In genomic region chr7:21028990-21029337, GRCh38 we compare ENCODE assay signal across 14 cellular contexts.
A peak's percentile ranks its signal among the peaks of the same experiment; 100 is the strongest.
DNase-seq lines count a peak whose midpoint lies in the region; ATAC-seq, FAIRE-seq and TF ChIP-seq lines count a peak whose summit lies in the region.
"Had no signal": no experiment of that assay in that cellular context is flagged by ENCODE, and none has a peak within 500 bp of the region (broad histone marks: within the 10 kb centered on the region; RNA-seq: fewer than 3 reads in every experiment).

No MANE protein-coding gene starts in this region.

- peak; percentile 26 for DNase-seq in NCI-H146 (lab: John Stamatoyannopoulos, UW)
- no peak for DNase-seq in NCI-H146 treated with DMSO at 0.1 percent for 48 hours (lab: John Stamatoyannopoulos, UW; ENCODE audit: unreplicated experiment)
- peak; percentile 69 for DNase-seq in NCI-H748 (lab: John Stamatoyannopoulos, UW; ENCODE audit: unreplicated experiment)
- DNase-seq in endodermal cell, result no peak
- no peak for DNase-seq in osteoblast (ENCODE audit: insufficient read length, low spot score, missing footprints)
- no peak for DNase-seq in RCC 7860 (ENCODE audit: low spot score)
- DNase-seq in activated naive CD4-positive, alpha-beta T cell treated with anti-CD3 and anti-CD28 coated beads for 36 hours, result no peak
- DNase-seq: 8988T, IMR-90, Kasumi-1, NCI-H774 had no signal

- no peaks in the 10 kb centered on the region for H3K9me3 Mint-ChIP-seq in endodermal cell
- H3K9me3 Mint-ChIP-seq in activated naive CD4-positive, alpha-beta T cell treated with anti-CD3 and anti-CD28 coated beads for 36 hours, result no peaks in the 10 kb centered on the region

- no peak overlapping the region for H3K27ac Mint-ChIP-seq in endodermal cell
- no peak overlapping the region for H3K27ac Mint-ChIP-seq in activated naive CD4-positive, alpha-beta T cell treated with anti-CD3 and anti-CD28 coated beads for 36 hours

- H4K20me1 ChIP-seq in osteoblast (ENCODE audit: insufficient read depth, low read length), result no peaks in the 10 kb centered on the region

- H3K4me3 Mint-ChIP-seq in endodermal cell, result no peak overlapping the region
- no peak overlapping the region for H3K4me3 Mint-ChIP-seq in activated naive CD4-positive, alpha-beta T cell treated with anti-CD3 and anti-CD28 coated beads for 36 hours

- intact Hi-C loops in activated naive CD4-positive, alpha-beta T cell treated with anti-CD3 and anti-CD28 coated beads for 36 hours (cut with micrococcal nuclease), result no loop called here

- H3K27me3 Mint-ChIP-seq in endodermal cell (ENCODE audit: insufficient read depth), result peaks cover 5% of the 10 kb centered on the region
- H3K27me3 Mint-ChIP-seq in activated naive CD4-positive, alpha-beta T cell treated with anti-CD3 and anti-CD28 coated beads for 36 hours (ENCODE audit: low read depth), result no peaks in the 10 kb centered on the region

- peaks cover 24% of the 10 kb centered on the region for H3K4me1 Mint-ChIP-seq in endodermal cell
- no peaks in the 10 kb centered on the region for H3K4me1 Mint-ChIP-seq in activated naive CD4-positive, alpha-beta T cell treated with anti-CD3 and anti-CD28 coated beads for 36 hours (ENCODE audit: low read depth)

- no peaks in the 10 kb centered on the region for H3K27me3 ChIP-seq in endodermal cell (ENCODE audit: control insufficient read depth, insufficient read depth, low read length, poor library complexity, severe bottlenecking)
- no peaks in the 10 kb centered on the region for H3K27me3 ChIP-seq in osteoblast (ENCODE audit: insufficient read depth, low read length)

- H3K27ac ChIP-seq in endodermal cell (ENCODE audit: low read depth, low read length) (peak overlapping the region; percentile 66), osteoblast (ENCODE audit: low read depth, low read length) (no peak overlapping the region)
- H3K27ac ChIP-seq: C4-2B had no signal

- FAIRE-seq in RCC 7860 (lab: Jason Lieb, UNC), result no peak
- FAIRE-seq: GM18507 had no signal

- WGBS in endodermal cell (ENCODE audit: insufficient coverage in 1 of 2, insufficient read length in 1 of 2), 2 experiments, result 43 to 51% methylated on average over 3 to 4 of the region's 4 CpGs

- CTCF ChIA-PET in activated naive CD4-positive, alpha-beta T cell treated with anti-CD3 and anti-CD28 coated beads for 36 hours (lab: Charles Lee), result interaction anchor here (0.7 kb wide), 1 partner anchor 13 kb away, joined by 6 read pairs; no protein-coding TSS in a partner anchor

- H3K79me2 ChIP-seq in osteoblast (ENCODE audit: insufficient read depth, low read length), result no peaks in the 10 kb centered on the region

- H3K4me2 ChIP-seq in osteoblast (ENCODE audit: insufficient read depth, low read length), result no peak overlapping the region

- no peaks in the 10 kb centered on the region for H3K9me3 ChIP-seq in endodermal cell (ENCODE audit: control insufficient read depth, low read length)
- no peaks in the 10 kb centered on the region for H3K9me3 ChIP-seq in osteoblast (ENCODE audit: low read depth, low read length)

- TF ChIP-seq CTCF in endodermal cell (conservative IDR thresholded peaks at IDR 0.05) (no peak), osteoblast (IDR thresholded peaks at IDR 0.05; ENCODE audit: extremely low read depth, low read depth, low read length) (no peak)

- ATAC-seq in GM21390 (IDR thresholded peaks at IDR 0.05; ENCODE audit: unreplicated experiment), result no peak

- H2AFZ ChIP-seq in osteoblast (ENCODE audit: low read length), result no peak overlapping the region

- H3K36me3 Mint-ChIP-seq in endodermal cell (ENCODE audit: low read depth), result no peaks in the 10 kb centered on the region
- H3K36me3 Mint-ChIP-seq in activated naive CD4-positive, alpha-beta T cell treated with anti-CD3 and anti-CD28 coated beads for 36 hours (ENCODE audit: low read depth), result no peaks in the 10 kb centered on the region

- H3K36me3 ChIP-seq in endodermal cell (ENCODE audit: control insufficient read depth, insufficient read depth, low read length), result no peaks in the 10 kb centered on the region
- H3K36me3 ChIP-seq in osteoblast (ENCODE audit: insufficient read depth, low read length), result no peaks in the 10 kb centered on the region

- H3K4me3 ChIP-seq in endodermal cell (ENCODE audit: low read length), result no peak overlapping the region
- no peak overlapping the region for H3K4me3 ChIP-seq in osteoblast (ENCODE audit: insufficient read depth, low read length)

- no peak overlapping the region for H3K9ac ChIP-seq in endodermal cell (ENCODE audit: extremely low read depth, low read length, poor library complexity, severe bottlenecking)

- peaks cover 4% of the 10 kb centered on the region for H3K4me1 ChIP-seq in endodermal cell (ENCODE audit: control insufficient read depth, insufficient read depth, low read length)
- no peaks in the 10 kb centered on the region for H3K4me1 ChIP-seq in osteoblast (ENCODE audit: insufficient read depth, low read length)

Comparison
In these comparisons a context has a peak if more than half of its experiments do, and no peak if none do; other contexts are left out.
1. DNase-seq: peak in NCI-H146 (single experiment) and NCI-H748 (single experiment); none in NCI-H146 treated with DMSO at 0.1 percent for 48 hours (single experiment), endodermal cell (single experiment), osteoblast (single experiment), RCC 7860 (single experiment) and activated naive CD4-positive, alpha-beta T cell treated with anti-CD3 and anti-CD28 coated beads for 36 hours (single experiment).